9 cellular contexts compared by ENCODE assay signal in genomic region chr20:237479-237878, GRCh38.
DNase-seq lines count a peak whose midpoint lies in the region; ATAC-seq lines count a peak whose summit lies in the region.
"Had no signal": no experiment of that assay in that cellular context is flagged by ENCODE, and none has a peak within 500 bp of the region (broad histone marks: within the 10 kb centered on the region; RNA-seq: fewer than 3 reads in every experiment).

No MANE protein-coding gene starts in this region.

- peak overlapping the region; percentile 73 for H3K4me3 Mint-ChIP-seq in dendritic cell treated with granulocyte-macrophage colony-stimulating factor and Interleukin-4, amounts not matched to agents 40 ng/mL and 50 ng/mL, for 4 days
- peak overlapping the region; percentile 62 for H3K4me3 Mint-ChIP-seq in stimulated activated memory B cell treated with anti-CD40 and anti-IgM and Interleukin-4, amounts not matched to agents 10 μg/mL and 1 μg/mL and 100 μg/mL, for 72 hours

- H3K9me3 Mint-ChIP-seq in dendritic cell treated with granulocyte-macrophage colony-stimulating factor and Interleukin-4, amounts not matched to agents 40 ng/mL and 50 ng/mL, for 4 days, result no peaks in the 10 kb centered on the region
- H3K9me3 Mint-ChIP-seq in stimulated activated memory B cell treated with anti-CD40 and anti-IgM and Interleukin-4, amounts not matched to agents 10 μg/mL and 1 μg/mL and 100 μg/mL, for 72 hours, result no peaks in the 10 kb centered on the region

- peak; percentile 68 for ATAC-seq in stimulated activated memory B cell treated with anti-CD40 and anti-IgM and Interleukin-4, amounts not matched to agents 10 μg/mL and 1 μg/mL and 100 μg/mL, for 72 hours
- ATAC-seq in GM21737 (IDR thresholded peaks at IDR 0.05; ENCODE audit: unreplicated experiment) (no peak), GM21390 (IDR thresholded peaks at IDR 0.05; ENCODE audit: unreplicated experiment) (no peak)

- peak overlapping the region; percentile 83 for H3K27ac Mint-ChIP-seq in dendritic cell treated with granulocyte-macrophage colony-stimulating factor and Interleukin-4, amounts not matched to agents 40 ng/mL and 50 ng/mL, for 4 days
- peak overlapping the region; percentile 77 for H3K27ac Mint-ChIP-seq in stimulated activated memory B cell treated with anti-CD40 and anti-IgM and Interleukin-4, amounts not matched to agents 10 μg/mL and 1 μg/mL and 100 μg/mL, for 72 hours

- peaks cover 19% of the 10 kb centered on the region for H3K4me1 Mint-ChIP-seq in dendritic cell treated with granulocyte-macrophage colony-stimulating factor and Interleukin-4, amounts not matched to agents 40 ng/mL and 50 ng/mL, for 4 days (ENCODE audit: low read depth)
- H3K4me1 Mint-ChIP-seq in stimulated activated memory B cell treated with anti-CD40 and anti-IgM and Interleukin-4, amounts not matched to agents 10 μg/mL and 1 μg/mL and 100 μg/mL, for 72 hours, result peaks cover 7% of the 10 kb centered on the region

- no peaks in the 10 kb centered on the region for H3K36me3 Mint-ChIP-seq in dendritic cell treated with granulocyte-macrophage colony-stimulating factor and Interleukin-4, amounts not matched to agents 40 ng/mL and 50 ng/mL, for 4 days (ENCODE audit: low read depth)
- H3K36me3 Mint-ChIP-seq in stimulated activated memory B cell treated with anti-CD40 and anti-IgM and Interleukin-4, amounts not matched to agents 10 μg/mL and 1 μg/mL and 100 μg/mL, for 72 hours, result no peaks in the 10 kb centered on the region

- DNase-seq in SIG-M5 treated with dmso at 0.1 percent for 504 hours (lab: John Stamatoyannopoulos, UW; ENCODE audit: unreplicated experiment) (peak; percentile 68), SIG-M5 (lab: John Stamatoyannopoulos, UW) (no peak), SKM-1 (lab: John Stamatoyannopoulos, UW; ENCODE audit: unreplicated experiment) (peak; percentile 13), NCI-H748 treated with DMSO at 0.1 percent for 48 hours (lab: John Stamatoyannopoulos, UW) (no peak)
- DNase-seq: cortex of kidney had no signal

- intact Hi-C loops in dendritic cell treated with granulocyte-macrophage colony-stimulating factor and Interleukin-4, amounts not matched to agents 40 ng/mL and 50 ng/mL, for 4 days (cut with micrococcal nuclease), result no loop called here

- no peaks in the 10 kb centered on the region for H3K27me3 Mint-ChIP-seq in dendritic cell treated with granulocyte-macrophage colony-stimulating factor and Interleukin-4, amounts not matched to agents 40 ng/mL and 50 ng/mL, for 4 days
- no peaks in the 10 kb centered on the region for H3K27me3 Mint-ChIP-seq in stimulated activated memory B cell treated with anti-CD40 and anti-IgM and Interleukin-4, amounts not matched to agents 10 μg/mL and 1 μg/mL and 100 μg/mL, for 72 hours

Comparison
In these comparisons a context has a peak if more than half of its experiments do, and no peak if none do; other contexts are left out.
1. DNase-seq: peak in SIG-M5 treated with dmso at 0.1 percent for 504 hours (single experiment) and SKM-1 (single experiment); none in SIG-M5 (single experiment) and NCI-H748 treated with DMSO at 0.1 percent for 48 hours (single experiment).